In genomic region chr9:36258989-36259315, GRCh38 we compare ENCODE assay signal across 7 cellular contexts. TPM values are rescaled to one million over a fixed set of nuclear protein-coding genes. Genes with fewer than 3 reads are reported as not detected.
DNase-seq lines count a peak whose midpoint lies in the region; ATAC-seq and TF ChIP-seq lines count a peak whose summit lies in the region.

No MANE protein-coding gene starts in this region.

- DNase-seq in activated CD4-positive, alpha-beta memory T cell treated with anti-CD3 and anti-CD28 coated beads, Interleukin-2, amount 10 ng/mL, durations not matched to agents 7 days and 5 days, result no peak
- no peak for DNase-seq in OCI-M1 (lab: John Stamatoyannopoulos, UW)

- peak overlapping the region; percentile 74 for H3K27ac ChIP-seq in HEK293 (ENCODE audit: extremely low read depth, low read depth, low read length)

- peaks cover 10% of the 10 kb centered on the region for H3K36me3 Mint-ChIP-seq in activated CD4-positive, alpha-beta memory T cell treated with anti-CD3 and anti-CD28 coated beads, Interleukin-2, amount 10 ng/mL, durations not matched to agents 7 days and 5 days (ENCODE audit: low read depth)
- H3K36me3 Mint-ChIP-seq in stimulated activated memory B cell treated with anti-CD40 and anti-IgM and Interleukin-4, amounts not matched to agents 10 μg/mL and 1 μg/mL and 100 μg/mL, for 72 hours, result no peaks in the 10 kb centered on the region

- H3K9ac ChIP-seq in iPS-15b (ENCODE audit: low read depth, low read length), result peak overlapping the region; percentile 65

- no peaks in the 10 kb centered on the region for H3K27me3 Mint-ChIP-seq in activated CD4-positive, alpha-beta memory T cell treated with anti-CD3 and anti-CD28 coated beads, Interleukin-2, amount 10 ng/mL, durations not matched to agents 7 days and 5 days
- H3K27me3 Mint-ChIP-seq in stimulated activated memory B cell treated with anti-CD40 and anti-IgM and Interleukin-4, amounts not matched to agents 10 μg/mL and 1 μg/mL and 100 μg/mL, for 72 hours, result no peaks in the 10 kb centered on the region

- TF ChIP-seq CTCF in HEK293 (tag by site-specific recombination; IDR thresholded peaks at IDR 0.05), result no peak

- H3K9me3 ChIP-seq in HEK293 (ENCODE audit: control insufficient read depth, insufficient read depth, low read depth, low read length), result no peaks in the 10 kb centered on the region
- no peaks in the 10 kb centered on the region for H3K9me3 ChIP-seq in iPS-15b (ENCODE audit: control insufficient read depth, insufficient read depth, low read length)

- H3K4me3 ChIP-seq in HEK293 (ENCODE audit: low read depth, low read length), result peak overlapping the region; percentile 74
- H3K4me3 ChIP-seq in iPS-15b (ENCODE audit: low read depth, low read length), result peak overlapping the region; percentile 85

- H3K4me3 Mint-ChIP-seq in activated CD4-positive, alpha-beta memory T cell treated with anti-CD3 and anti-CD28 coated beads, Interleukin-2, amount 10 ng/mL, durations not matched to agents 7 days and 5 days, result peak overlapping the region; percentile 98
- peak overlapping the region; percentile 99 for H3K4me3 Mint-ChIP-seq in stimulated activated memory B cell treated with anti-CD40 and anti-IgM and Interleukin-4, amounts not matched to agents 10 μg/mL and 1 μg/mL and 100 μg/mL, for 72 hours

- H3K9me3 Mint-ChIP-seq in activated CD4-positive, alpha-beta memory T cell treated with anti-CD3 and anti-CD28 coated beads, Interleukin-2, amount 10 ng/mL, durations not matched to agents 7 days and 5 days, result no peaks in the 10 kb centered on the region
- H3K9me3 Mint-ChIP-seq in stimulated activated memory B cell treated with anti-CD40 and anti-IgM and Interleukin-4, amounts not matched to agents 10 μg/mL and 1 μg/mL and 100 μg/mL, for 72 hours, result no peaks in the 10 kb centered on the region

- H3K4me1 Mint-ChIP-seq in activated CD4-positive, alpha-beta memory T cell treated with anti-CD3 and anti-CD28 coated beads, Interleukin-2, amount 10 ng/mL, durations not matched to agents 7 days and 5 days, result peaks cover 22% of the 10 kb centered on the region
- H3K4me1 Mint-ChIP-seq in stimulated activated memory B cell treated with anti-CD40 and anti-IgM and Interleukin-4, amounts not matched to agents 10 μg/mL and 1 μg/mL and 100 μg/mL, for 72 hours, result no peaks in the 10 kb centered on the region

- CTCF ChIA-PET in HEK293 (lab: Yijun Ruan, JAX), result interaction anchor here (1.1 to 1.3 kb wide), 2 partner anchors 9 to 192 kb away, joined by 3 to 4 read pairs; no protein-coding TSS in a partner anchor
- CTCF ChIA-PET in activated CD4-positive, alpha-beta memory T cell treated with anti-CD3 and anti-CD28 coated beads, Interleukin-2, amount 10 ng/mL, durations not matched to agents 7 days and 5 days (lab: Charles Lee), result interaction anchor here (0.6 to 2.3 kb wide), 4 partner anchors 16 to 662 kb away, joined by 4 to 13 read pairs (median 6); no protein-coding TSS in a partner anchor

- H3K27me3 ChIP-seq in iPS-15b (ENCODE audit: control insufficient read depth, insufficient read depth, low read length), result no peaks in the 10 kb centered on the region

- POLR2A ChIA-PET in HEK293 (lab: Yijun Ruan, JAX), result interaction anchor here (0.5 to 2.6 kb wide), 16 partner anchors 9 to 262 kb away, joined by 3 to 14 read pairs (median 4); partner anchors contain the start of genes CLTA and RNF38
- POLR2A ChIA-PET in activated CD4-positive, alpha-beta memory T cell treated with anti-CD3 and anti-CD28 coated beads, Interleukin-2, amount 10 ng/mL, durations not matched to agents 7 days and 5 days (lab: Charles Lee), result interaction anchor here (0.6 to 4.1 kb wide), 14 partner anchors 9 to 527 kb away, joined by 3 to 45 read pairs (median 5); partner anchors contain the start of genes CLTA, CREB3, GLIPR2 and RNF38

- ATAC-seq in stimulated activated memory B cell treated with anti-CD40 and anti-IgM and Interleukin-4, amounts not matched to agents 10 μg/mL and 1 μg/mL and 100 μg/mL, for 72 hours, result no peak
- ATAC-seq in HG03457 (IDR thresholded peaks at IDR 0.05; ENCODE audit: unreplicated experiment) (no peak), HG03108 (IDR thresholded peaks at IDR 0.05; ENCODE audit: unreplicated experiment) (no peak)

- peak overlapping the region; percentile 87 for H3K27ac Mint-ChIP-seq in activated CD4-positive, alpha-beta memory T cell treated with anti-CD3 and anti-CD28 coated beads, Interleukin-2, amount 10 ng/mL, durations not matched to agents 7 days and 5 days
- H3K27ac Mint-ChIP-seq in stimulated activated memory B cell treated with anti-CD40 and anti-IgM and Interleukin-4, amounts not matched to agents 10 μg/mL and 1 μg/mL and 100 μg/mL, for 72 hours, result peak overlapping the region; percentile 95

- no peaks in the 10 kb centered on the region for H3K36me3 ChIP-seq in HEK293 (ENCODE audit: control insufficient read depth in 2 of 2, insufficient read depth in 1 of 2, low read length in 2 of 2)
- no peaks in the 10 kb centered on the region for H3K36me3 ChIP-seq in iPS-15b (ENCODE audit: control insufficient read depth, insufficient read depth, low read length)

- H3K4me1 ChIP-seq in HEK293 (ENCODE audit: control insufficient read depth, insufficient read depth, low read length) (no peaks in the 10 kb centered on the region), iPS-15b (ENCODE audit: control insufficient read depth, insufficient read depth, low read length) (no peaks in the 10 kb centered on the region)

TF ChIP-seq in HEK293, 187 proteins besides CTCF, POLR2A, EP300 and RAD21:
- TF ChIP-seq KLF16 (tag by site-specific recombination; IDR thresholded peaks at IDR 0.05) (no peak), PRDM4 (tag by site-specific recombination; IDR thresholded peaks at IDR 0.05) (no peak), ZNF426 (tag by site-specific recombination; IDR thresholded peaks at IDR 0.05) (no peak), ZNF121 (tag by site-specific recombination; IDR thresholded peaks at IDR 0.05) (peak; percentile 83)

RNA-seq across cellular contexts. Expression of gene GNE, which starts 0.7 kb away (rescaled TPM):
- total RNA-seq in activated CD4-positive, alpha-beta memory T cell treated with anti-CD3 and anti-CD28 coated beads, Interleukin-2, amount 10 ng/mL, durations not matched to agents 7 days and 5 days, result 10 to 100 TPM; 22.0 to 23.0 TPM
